18 cellular contexts compared by ENCODE assay signal in the genomic region with DNA sequence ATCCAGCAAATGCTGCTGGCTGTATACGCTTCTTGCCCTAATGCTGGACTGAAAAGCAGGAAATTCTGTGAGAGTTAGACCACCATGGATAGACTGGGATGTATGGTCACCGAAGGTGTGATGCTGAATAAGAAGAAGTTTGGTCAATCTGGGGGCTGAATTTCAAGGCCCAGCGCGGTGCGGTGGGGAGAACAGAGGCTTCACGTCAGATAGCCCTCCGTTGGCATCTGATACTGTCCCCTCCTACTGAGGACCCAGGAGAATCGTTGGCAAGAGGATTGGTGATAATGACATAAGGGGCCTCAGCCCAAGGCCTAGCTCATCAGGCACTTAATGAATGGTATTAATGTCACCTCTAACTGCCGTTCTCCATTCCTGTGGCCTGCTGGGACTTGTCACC.
DNase-seq lines count a peak whose midpoint lies in the region; ATAC-seq and TF ChIP-seq lines count a peak whose summit lies in the region.
"Had no signal": no experiment of that assay in that cellular context is flagged by ENCODE, and none has a peak within 500 bp of the region (broad histone marks: within the 10 kb centered on the region; RNA-seq: fewer than 3 reads in every experiment).

No MANE protein-coding gene starts in this region.

- H3K4me3 Mint-ChIP-seq in osteocyte (ENCODE audit: unreplicated experiment): no peak overlapping the region
- H3K4me3 Mint-ChIP-seq: CD14-positive monocyte; CD4-positive, alpha-beta T cell; CD8-positive, alpha-beta memory T cell; HFFc6 had no signal

- H3K9me3 Mint-ChIP-seq in osteocyte (ENCODE audit: unreplicated experiment): no peaks in the 10 kb centered on the region
- H3K9me3 Mint-ChIP-seq: CD4-positive, alpha-beta T cell; CD8-positive, alpha-beta memory T cell; HFFc6 had no signal

- H3K27ac Mint-ChIP-seq in osteocyte (ENCODE audit: unreplicated experiment): no peak overlapping the region
- H3K27ac Mint-ChIP-seq: CD14-positive monocyte; CD4-positive, alpha-beta T cell; HFFc6 had no signal

- H3K4me1 Mint-ChIP-seq in osteocyte (ENCODE audit: unreplicated experiment): no peaks in the 10 kb centered on the region
- H3K4me1 Mint-ChIP-seq: CD8-positive, alpha-beta memory T cell had no signal

- no peak for ATAC-seq in GM21360 (IDR thresholded peaks at IDR 0.05; ENCODE audit: unreplicated experiment)

- DNase-seq in NCI-H2171 treated with DMSO at 0.1 percent for 48 hours (lab: John Stamatoyannopoulos, UW): peak; percentile 40
- no peak for DNase-seq in NCI-H2171 (lab: John Stamatoyannopoulos, UW)
- peak; percentile 50 for DNase-seq in activated effector memory CD4-positive, alpha-beta T cell treated with anti-CD3 and anti-CD28 coated beads, Interleukin-2, amount 50 U/mL, for 16 hours
- no peak for DNase-seq in activated effector memory CD4-positive, alpha-beta T cell treated with Interleukin-2 at 50 U/mL for 16 hours
- DNase-seq in islet precursor cell: peak; percentile 31
- peak; percentile 44 for DNase-seq in osteocyte (ENCODE audit: extremely low spot score, unreplicated experiment)
- DNase-seq in Ammon's horn (ENCODE audit: low spot score): no peak
- DNase-seq: BE2C; Calu3; CD4-positive, alpha-beta T cell; CD8-positive, alpha-beta memory T cell; DMS53; DMS79 treated with DMSO at 0.1 percent for 48 hours; GF-D8; GOT3; HFFc6 had no signal

- H3K27me3 Mint-ChIP-seq in osteocyte (ENCODE audit: unreplicated experiment): no peaks in the 10 kb centered on the region
- H3K27me3 Mint-ChIP-seq: CD8-positive, alpha-beta memory T cell had no signal

- no peak for TF ChIP-seq CTCF in osteocyte (IDR thresholded peaks at IDR 0.05)

- no peaks in the 10 kb centered on the region for H3K36me3 Mint-ChIP-seq in osteocyte (ENCODE audit: unreplicated experiment)
- H3K36me3 Mint-ChIP-seq: CD14-positive monocyte; CD8-positive, alpha-beta memory T cell had no signal

Comparison
In these comparisons a context has a peak if more than half of its experiments do, and no peak if none do; other contexts are left out.
1. DNase-seq: peak in NCI-H2171 treated with DMSO at 0.1 percent for 48 hours (single experiment), activated effector memory CD4-positive, alpha-beta T cell treated with anti-CD3 and anti-CD28 coated beads, Interleukin-2, amount 50 U/mL, for 16 hours (single experiment), islet precursor cell (single experiment) and osteocyte (single experiment); none in NCI-H2171 (single experiment), activated effector memory CD4-positive, alpha-beta T cell treated with Interleukin-2 at 50 U/mL for 16 hours (single experiment) and Ammon's horn (single experiment).